Comparison of ENCODE assay signal across 9 cellular contexts in the genomic region with DNA sequence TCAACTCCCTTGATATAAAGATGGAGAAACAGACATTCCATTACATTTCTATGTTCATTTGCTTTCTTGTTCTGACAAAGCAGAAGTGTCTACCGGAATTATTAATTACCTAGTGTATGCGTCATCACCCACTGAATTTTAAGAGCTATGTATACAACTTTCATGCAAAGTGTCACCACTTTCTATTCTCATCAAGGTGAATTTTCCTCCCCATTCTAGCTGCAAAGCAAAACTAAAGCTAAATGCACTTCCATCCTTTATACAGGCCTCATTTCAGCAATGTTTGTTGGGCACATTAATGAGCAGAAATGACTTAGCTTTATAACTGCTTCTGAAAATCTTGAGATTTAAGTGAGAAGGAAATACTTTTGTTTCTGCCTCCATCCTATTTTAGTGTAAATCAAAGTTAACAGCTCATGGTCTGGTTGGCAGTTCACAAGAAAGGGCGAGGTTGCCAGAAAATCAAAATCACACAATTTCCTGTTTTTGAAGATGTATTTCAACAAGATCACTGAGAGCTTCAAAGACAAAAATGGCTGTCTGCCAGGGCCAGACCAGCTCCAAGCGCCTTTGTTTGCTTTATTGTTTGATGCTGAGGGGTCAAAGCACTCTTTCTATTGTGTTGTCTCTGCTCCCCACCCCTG.
DNase-seq lines count a peak whose midpoint lies in the region; ATAC-seq lines count a peak whose summit lies in the region.
"Had no signal": no experiment of that assay in that cellular context is flagged by ENCODE, and none has a peak within 500 bp of the region (broad histone marks: within the 10 kb centered on the region; RNA-seq: fewer than 3 reads in every experiment).

No MANE protein-coding gene starts in this region.

- H3K4me3 Mint-ChIP-seq in dendritic cell treated with granulocyte-macrophage colony-stimulating factor and Interleukin-4, amounts not matched to agents 40 ng/mL and 50 ng/mL, for 4 days = no peak overlapping the region

- H3K27me3 Mint-ChIP-seq in dendritic cell treated with granulocyte-macrophage colony-stimulating factor and Interleukin-4, amounts not matched to agents 40 ng/mL and 50 ng/mL, for 4 days = no peaks in the 10 kb centered on the region

- peak overlapping the region; percentile 71 for H3K27ac Mint-ChIP-seq in dendritic cell treated with granulocyte-macrophage colony-stimulating factor and Interleukin-4, amounts not matched to agents 40 ng/mL and 50 ng/mL, for 4 days

- H3K4me1 Mint-ChIP-seq in dendritic cell treated with granulocyte-macrophage colony-stimulating factor and Interleukin-4, amounts not matched to agents 40 ng/mL and 50 ng/mL, for 4 days (ENCODE audit: low read depth) = peaks cover 41% of the 10 kb centered on the region

- peak; percentile 46 for DNase-seq in CD1c-positive myeloid dendritic cell (ENCODE audit: extremely low spot score)
- DNase-seq in DMS153 (lab: John Stamatoyannopoulos, UW) = no peak
- no peak for DNase-seq in kidney glomerular epithelial cell (lab: John Stamatoyannopoulos, UW)
- DNase-seq in stimulated activated CD4-positive, alpha-beta T cell treated with anti-CD3 and anti-CD28 coated beads, Interleukin-4, amount 100 ng/mL, for 1 hour = no peak

- peaks cover 7% of the 10 kb centered on the region for H3K36me3 Mint-ChIP-seq in dendritic cell treated with granulocyte-macrophage colony-stimulating factor and Interleukin-4, amounts not matched to agents 40 ng/mL and 50 ng/mL, for 4 days (ENCODE audit: low read depth)

- H3K9me3 Mint-ChIP-seq in dendritic cell treated with granulocyte-macrophage colony-stimulating factor and Interleukin-4, amounts not matched to agents 40 ng/mL and 50 ng/mL, for 4 days = peaks cover 7% of the 10 kb centered on the region

- ATAC-seq in GM19351 (IDR thresholded peaks at IDR 0.05; ENCODE audit: unreplicated experiment) (peak; percentile 75), HG03575 (IDR thresholded peaks at IDR 0.05; ENCODE audit: extremely low read depth, insufficient number of reproducible peaks, low FRiP score, unreplicated experiment) (peak; percentile 72), HG02970 (IDR thresholded peaks at IDR 0.05; ENCODE audit: low FRiP score, unreplicated experiment) (no peak)
- ATAC-seq: foreskin keratinocyte had no signal

- intact Hi-C loops in dendritic cell treated with granulocyte-macrophage colony-stimulating factor and Interleukin-4, amounts not matched to agents 40 ng/mL and 50 ng/mL, for 4 days (cut with micrococcal nuclease) = loop anchor here (5.0 kb wide), 1 partner anchor 44 kb away; no protein-coding TSS in a partner anchor
